34 cellular contexts compared by ENCODE assay signal in the genomic region with DNA sequence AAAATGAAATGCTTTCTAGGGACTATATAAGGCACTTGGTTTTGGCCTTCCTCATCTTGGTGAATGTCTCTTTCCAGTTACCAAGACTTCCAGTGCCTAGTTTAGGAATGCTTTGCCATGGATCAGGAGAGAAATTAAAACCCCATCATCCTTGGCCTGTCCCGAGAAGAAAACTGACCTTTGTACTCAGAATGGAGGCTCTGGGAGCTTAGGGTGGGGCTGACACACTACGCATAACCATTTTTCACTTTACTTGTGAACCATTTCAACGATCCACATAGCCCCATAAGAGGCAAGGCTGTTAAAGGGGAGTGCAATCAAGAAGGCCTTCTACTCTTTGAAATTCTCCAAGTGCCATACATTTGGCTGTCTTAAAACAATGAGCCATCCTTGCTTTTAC. TPM values are rescaled to one million over a fixed set of nuclear protein-coding genes. Genes with fewer than 3 reads are reported as not detected.
"Had no signal": no experiment of that assay in that cellular context is flagged by ENCODE, and none has a peak within 500 bp of the region (broad histone marks: within the 10 kb centered on the region; RNA-seq: fewer than 3 reads in every experiment).

No MANE protein-coding gene starts in this region.

- H3K27me3 Mint-ChIP-seq: progenitor cell of endocrine pancreas; stimulated activated naive CD8-positive, alpha-beta T cell treated with anti-CD3 and anti-CD28 coated beads, Interleukin-15, Interleukin-2, amounts not matched to agents 100 ng/mL and 50 ng/mL, for 24 hours had no signal

- FAIRE-seq: urothelium cell line had no signal

- H3K36me3 ChIP-seq: ovary had no signal

- DNase-seq: natural killer cell; occipital lobe; ovary; posterior cingulate gyrus; psoas muscle; right cardiac atrium; stimulated activated CD4-positive, alpha-beta T cell treated with anti-CD3 and anti-CD28 coated beads, Interleukin-15, amount 100 ng/mL, for 24 hours; stimulated activated CD4-positive, alpha-beta T cell treated with anti-CD3 and anti-CD28 coated beads, Interleukin-2, amount 100 ng/mL, for 24 hours; stimulated activated CD4-positive, alpha-beta T cell treated with anti-CD3 and anti-CD28 coated beads, Interleukin-2, amount 100 ng/mL, for 48 hours; stimulated activated CD4-positive, alpha-beta T cell treated with anti-CD3 and anti-CD28 coated beads, Interleukin-4, amount 100 ng/mL, for 24 hours; stimulated activated naive B cell treated with anti-CD40 and anti-IgM and Interleukin-4, amounts not matched to agents 10 μg/mL and 1 μg/mL and 100 μg/mL, for 72 hours; stimulated activated naive CD4-positive, alpha-beta T cell treated with Interleukin-2 at 50 U/mL for 16 hours; stomach; thyroid gland; trophoblast cell; upper lobe of left lung had no signal

- H3K4me3 Mint-ChIP-seq: natural killer cell; nephron; neural progenitor cell; stimulated activated effector memory CD8-positive, alpha-beta T cell treated with anti-CD3 and anti-CD28 coated beads, Interleukin-12 subunit alpha, Interleukin-12 subunit beta, amount 100 ng/mL, for 72 hours; stimulated activated naive B cell treated with anti-CD40 and anti-IgM and Interleukin-4, amounts not matched to agents 10 μg/mL and 1 μg/mL and 100 μg/mL, for 72 hours; stimulated activated naive CD8-positive, alpha-beta T cell treated with anti-CD3 and anti-CD28 coated beads, Interleukin-15, Interleukin-2, amounts not matched to agents 100 ng/mL and 50 ng/mL, for 24 hours had no signal

- H3K27ac Mint-ChIP-seq: nephron; neural progenitor cell; stimulated activated effector memory CD8-positive, alpha-beta T cell treated with anti-CD3 and anti-CD28 coated beads, Interleukin-12 subunit alpha, Interleukin-12 subunit beta, amount 100 ng/mL, for 72 hours; stimulated activated naive B cell treated with anti-CD40 and anti-IgM and Interleukin-4, amounts not matched to agents 10 μg/mL and 1 μg/mL and 100 μg/mL, for 72 hours; stimulated activated naive CD8-positive, alpha-beta T cell treated with anti-CD3 and anti-CD28 coated beads, Interleukin-15, Interleukin-2, amounts not matched to agents 100 ng/mL and 50 ng/mL, for 24 hours had no signal

- H3K4me2 ChIP-seq: neural progenitor cell had no signal

- H3K9me3 ChIP-seq: ovary, psoas muscle, stomach, thoracic aorta, thyroid gland, tibial nerve, upper lobe of left lung, vagina had no signal

- H3K27me3 ChIP-seq: neural progenitor cell, ovary, stomach, thyroid gland, tibial nerve, upper lobe of left lung, vagina had no signal

- ATAC-seq: natural killer cell; psoas muscle; right cardiac atrium; sciatic nerve; stimulated activated effector memory CD8-positive, alpha-beta T cell treated with anti-CD3 and anti-CD28 coated beads, Interleukin-12 subunit alpha, Interleukin-12 subunit beta, amount 100 ng/mL, for 72 hours; stimulated activated naive B cell treated with anti-CD40 and anti-IgM and Interleukin-4, amounts not matched to agents 10 μg/mL and 1 μg/mL and 100 μg/mL, for 72 hours had no signal

- H3K4me1 ChIP-seq: neural progenitor cell, upper lobe of left lung had no signal

- H3K27ac ChIP-seq: neural progenitor cell, ovary, parathyroid adenoma, psoas muscle, skin epidermis, stomach, thyroid gland, tibial nerve, upper lobe of left lung, vagina had no signal

- H3K4me1 Mint-ChIP-seq: nephron, neural progenitor cell had no signal

- H3K4me3 ChIP-seq: neural progenitor cell, ovary, psoas muscle, skin epidermis, stomach, thoracic aorta, thyroid gland, tibial nerve, upper lobe of left lung, vagina had no signal

RNA-seq across cellular contexts. Expression of a gene that starts 26.7 kb away (rescaled TPM):
- total RNA-seq: natural killer cell, occipital lobe, osteoblast, ovary, progenitor cell of endocrine pancreas, psoas muscle, renal cortical epithelial cell, right cardiac atrium, sciatic nerve, stomach, subcutaneous adipose tissue, temporal lobe, thoracic aorta, thyroid gland, tibial nerve, upper lobe of left lung, ureter, vagina had no signal
- polyA plus RNA-seq: neural cell, ovary, psoas muscle, right cardiac atrium, stomach had no signal
